ENCODE assay signal across 8 cellular contexts in genomic region chr1:88595355-88595754, GRCh38.
DNase-seq lines count a peak whose midpoint lies in the region; ATAC-seq and TF ChIP-seq lines count a peak whose summit lies in the region.

No MANE protein-coding gene starts in this region.

- H3K4me3 ChIP-seq in psoas muscle, result no peak overlapping the region

- no peaks in the 10 kb centered on the region for H3K36me3 Mint-ChIP-seq in glutamatergic neuron (ENCODE audit: unreplicated experiment)
- H3K36me3 Mint-ChIP-seq in activated T-helper 1 cell treated with anti-CD3 and anti-CD28 coated beads, Interleukin-12 subunit alpha, Interleukin-12 subunit beta, Interleukin-2, Interleukin-4 antibody, amounts not matched to agents 30 ng/mL and 10 ng/mL and 1 ng/mL, durations not matched to agents 14 hours and 24 hours and 36 hours (ENCODE audit: low read depth), result no peaks in the 10 kb centered on the region

- H3K27ac Mint-ChIP-seq in glutamatergic neuron (ENCODE audit: unreplicated experiment), result no peak overlapping the region
- H3K27ac Mint-ChIP-seq in activated T-helper 1 cell treated with anti-CD3 and anti-CD28 coated beads, Interleukin-12 subunit alpha, Interleukin-12 subunit beta, Interleukin-2, Interleukin-4 antibody, amounts not matched to agents 30 ng/mL and 10 ng/mL and 1 ng/mL, durations not matched to agents 14 hours and 24 hours and 36 hours, result no peak overlapping the region

- H3K36me3 ChIP-seq in psoas muscle (ENCODE audit: insufficient read depth in 1 of 2, low read depth in 1 of 2), result no peaks in the 10 kb centered on the region

- DNase-seq in NCI-H82 (lab: John Stamatoyannopoulos, UW) (peak; percentile 43), NCI-H82 treated with DMSO at 0.1 percent for 48 hours (lab: John Stamatoyannopoulos, UW; ENCODE audit: unreplicated experiment) (no peak), RKO (ENCODE audit: low spot score) (peak; percentile 75), glutamatergic neuron (no peak), psoas muscle (no peak), hypothalamus (lab: John Stamatoyannopoulos, UW) (no peak)
- DNase-seq in activated T-helper 1 cell treated with anti-CD3 and anti-CD28 coated beads, Interleukin-12 subunit alpha, Interleukin-12 subunit beta, Interleukin-2, Interleukin-4 antibody, amounts not matched to agents 30 ng/mL and 10 ng/mL and 1 ng/mL, durations not matched to agents 14 hours and 24 hours and 36 hours (ENCODE audit: low spot score), result no peak

- H3K9me3 ChIP-seq in psoas muscle, result peaks cover 23% of the 10 kb centered on the region

- H3K4me1 Mint-ChIP-seq in glutamatergic neuron (ENCODE audit: low read depth, unreplicated experiment), result no peaks in the 10 kb centered on the region
- H3K4me1 Mint-ChIP-seq in activated T-helper 1 cell treated with anti-CD3 and anti-CD28 coated beads, Interleukin-12 subunit alpha, Interleukin-12 subunit beta, Interleukin-2, Interleukin-4 antibody, amounts not matched to agents 30 ng/mL and 10 ng/mL and 1 ng/mL, durations not matched to agents 14 hours and 24 hours and 36 hours (ENCODE audit: low read depth), result no peaks in the 10 kb centered on the region

- H3K27ac ChIP-seq in psoas muscle, result no peak overlapping the region

- intact Hi-C loops in psoas muscle (cut with DNase I), result no loop called here
- intact Hi-C loops in activated T-helper 1 cell treated with anti-CD3 and anti-CD28 coated beads, Interleukin-12 subunit alpha, Interleukin-12 subunit beta, Interleukin-2, Interleukin-4 antibody, amounts not matched to agents 30 ng/mL and 10 ng/mL and 1 ng/mL, durations not matched to agents 14 hours and 24 hours and 36 hours (cut with micrococcal nuclease), result loop anchor here (1.0 to 5.0 kb wide), 2 partner anchors 415 to 1303 kb away; no protein-coding TSS in a partner anchor

- peaks cover 5% of the 10 kb centered on the region for H3K9me3 Mint-ChIP-seq in glutamatergic neuron (ENCODE audit: unreplicated experiment)
- no peaks in the 10 kb centered on the region for H3K9me3 Mint-ChIP-seq in activated T-helper 1 cell treated with anti-CD3 and anti-CD28 coated beads, Interleukin-12 subunit alpha, Interleukin-12 subunit beta, Interleukin-2, Interleukin-4 antibody, amounts not matched to agents 30 ng/mL and 10 ng/mL and 1 ng/mL, durations not matched to agents 14 hours and 24 hours and 36 hours

- ATAC-seq in HG02759 (IDR thresholded peaks at IDR 0.05; ENCODE audit: unreplicated experiment), result peak; percentile 62
- no peak for ATAC-seq in psoas muscle

- TF ChIP-seq CTCF in glutamatergic neuron (IDR thresholded peaks at IDR 0.05; ENCODE audit: partially characterized antibody, unreplicated experiment) (peak; percentile 46), psoas muscle (IDR thresholded peaks at IDR 0.05) (no peak)

- no peak overlapping the region for H3K4me3 Mint-ChIP-seq in glutamatergic neuron (ENCODE audit: unreplicated experiment)
- H3K4me3 Mint-ChIP-seq in activated T-helper 1 cell treated with anti-CD3 and anti-CD28 coated beads, Interleukin-12 subunit alpha, Interleukin-12 subunit beta, Interleukin-2, Interleukin-4 antibody, amounts not matched to agents 30 ng/mL and 10 ng/mL and 1 ng/mL, durations not matched to agents 14 hours and 24 hours and 36 hours, result no peak overlapping the region

- WGBS in psoas muscle, 3 donors, result 33 to 38% (median 37%) methylated on average over 3 of the region's 3 CpGs

- H3K27me3 Mint-ChIP-seq in glutamatergic neuron (ENCODE audit: unreplicated experiment), result no peaks in the 10 kb centered on the region
- peaks cover 1% of the 10 kb centered on the region for H3K27me3 Mint-ChIP-seq in activated T-helper 1 cell treated with anti-CD3 and anti-CD28 coated beads, Interleukin-12 subunit alpha, Interleukin-12 subunit beta, Interleukin-2, Interleukin-4 antibody, amounts not matched to agents 30 ng/mL and 10 ng/mL and 1 ng/mL, durations not matched to agents 14 hours and 24 hours and 36 hours (ENCODE audit: insufficient read depth)

- H3K27me3 ChIP-seq in psoas muscle (ENCODE audit: insufficient read depth in 3 of 3, low read length in 2 of 3), result no peaks in the 10 kb centered on the region

- no peaks in the 10 kb centered on the region for H3K4me1 ChIP-seq in psoas muscle

Comparison
In these comparisons a context has a peak if more than half of its experiments do, and no peak if none do; other contexts are left out.
1. DNase-seq: peak in NCI-H82 (single experiment) and RKO (single experiment); none in NCI-H82 treated with DMSO at 0.1 percent for 48 hours (single experiment), glutamatergic neuron (single experiment), psoas muscle (0 of 2), hypothalamus (0 of 51) and activated T-helper 1 cell treated with anti-CD3 and anti-CD28 coated beads, Interleukin-12 subunit alpha, Interleukin-12 subunit beta, Interleukin-2, Interleukin-4 antibody, amounts not matched to agents 30 ng/mL and 10 ng/mL and 1 ng/mL, durations not matched to agents 14 hours and 24 hours and 36 hours (single experiment).